Comparison of ENCODE assay signal across 13 cellular contexts in genomic region chr10:2948127-2948854, GRCh38.
A peak's percentile ranks its signal among the peaks of the same experiment; 100 is the strongest.
DNase-seq lines count a peak whose midpoint lies in the region; ATAC-seq and TF ChIP-seq lines count a peak whose summit lies in the region.
"Had no signal": no experiment of that assay in that cellular context is flagged by ENCODE, and none has a peak within 500 bp of the region (broad histone marks: within the 10 kb centered on the region; RNA-seq: fewer than 3 reads in every experiment).

No MANE protein-coding gene starts in this region.

- TF ChIP-seq CTCF in GM10266 (IDR thresholded peaks at IDR 0.05; ENCODE audit: control insufficient read depth, insufficient read depth, low read depth, missing control alignments) (no peak), uterus (IDR thresholded peaks at IDR 0.05) (no peak)

- no peaks in the 10 kb centered on the region for H3K27me3 ChIP-seq in uterus

- no peaks in the 10 kb centered on the region for H3K36me3 ChIP-seq in uterus

- no peaks in the 10 kb centered on the region for H3K9me3 ChIP-seq in uterus
- H3K9me3 ChIP-seq: psoas muscle had no signal

- ATAC-seq in GM18907 (IDR thresholded peaks at IDR 0.05; ENCODE audit: unreplicated experiment) (peak; percentile 78), HG02571 (IDR thresholded peaks at IDR 0.05; ENCODE audit: unreplicated experiment) (peak; percentile 63), HG03378 (IDR thresholded peaks at IDR 0.05; ENCODE audit: unreplicated experiment) (peak; percentile 80)
- ATAC-seq: K562, psoas muscle had no signal

- DNase-seq in GM10266 (ENCODE audit: extremely low spot score) (peak; percentile 45), Kasumi-1 (lab: John Stamatoyannopoulos, UW) (no peak), GF-D8 (lab: John Stamatoyannopoulos, UW) (no peak), DMS79 treated with DMSO at 0.1 percent for 48 hours (lab: John Stamatoyannopoulos, UW) (no peak), uterus (no peak)
- DNase-seq: foreskin melanocyte, psoas muscle, SHP77 treated with DMSO at 0.1 percent for 48 hours had no signal

- intact Hi-C loops in uterus (cut with DNase I; ENCODE audit: low total_unique reads) = no loop called here

- H3K4me1 ChIP-seq in uterus = no peaks in the 10 kb centered on the region
- H3K4me1 ChIP-seq: psoas muscle had no signal

- TF ChIP-seq POLR2A in uterus (IDR thresholded peaks at IDR 0.05) = no peak

- no peak overlapping the region for H3K4me3 ChIP-seq in uterus
- H3K4me3 ChIP-seq: K562, psoas muscle had no signal

- no peak overlapping the region for H3K27ac ChIP-seq in uterus
- H3K27ac ChIP-seq: C4-2B, psoas muscle had no signal
